Comparison of ENCODE assay signal across 9 cellular contexts in genomic region chr1:226135059-226135651, GRCh38. TPM values are rescaled to one million over a fixed set of nuclear protein-coding genes. Genes with fewer than 3 reads are reported as not detected.
DNase-seq lines count a peak whose midpoint lies in the region; ATAC-seq, FAIRE-seq and TF ChIP-seq lines count a peak whose summit lies in the region.
"Had no signal": no experiment of that assay in that cellular context is flagged by ENCODE, and none has a peak within 500 bp of the region (broad histone marks: within the 10 kb centered on the region; RNA-seq: fewer than 3 reads in every experiment).

No MANE protein-coding gene starts in this region.

- H3K36me3 ChIP-seq in astrocyte (ENCODE audit: insufficient read depth, low read length) (no peaks in the 10 kb centered on the region), upper lobe of left lung (no peaks in the 10 kb centered on the region), tibial artery (no peaks in the 10 kb centered on the region)

- no peaks in the 10 kb centered on the region for H3K9me3 Mint-ChIP-seq in activated CD4-positive, alpha-beta T cell treated with anti-CD3 and anti-CD28 coated beads, Interleukin-2, amount 10 ng/mL, durations not matched to agents 7 days and 5 days
- no peaks in the 10 kb centered on the region for H3K9me3 Mint-ChIP-seq in astrocyte (ENCODE audit: unreplicated experiment)
- H3K9me3 Mint-ChIP-seq: naive thymus-derived CD4-positive, alpha-beta T cell had no signal

- no peak for TF ChIP-seq EP300 in upper lobe of left lung (IDR thresholded peaks at IDR 0.05)

- no peak overlapping the region for H3K9ac ChIP-seq in astrocyte (ENCODE audit: low read length)

- no peaks in the 10 kb centered on the region for H3K4me1 ChIP-seq in astrocyte (ENCODE audit: insufficient read depth, low read length)
- H3K4me1 ChIP-seq in upper lobe of left lung = peaks cover 6 to 33% (median 18%) of the 10 kb centered on the region in 4 donors
- H3K4me1 ChIP-seq in tibial artery = peaks cover 0 to 20% (median 9%) of the 10 kb centered on the region in 4 donors

- no peak overlapping the region for H2AFZ ChIP-seq in astrocyte (ENCODE audit: low read depth, low read length)

- DNase-seq in activated CD4-positive, alpha-beta T cell treated with anti-CD3 and anti-CD28 coated beads, Interleukin-2, amount 10 ng/mL, durations not matched to agents 7 days and 5 days = no peak
- DNase-seq in activated CD4-positive, alpha-beta T cell treated with anti-CD3 and anti-CD28 coated beads for 48 hours = no peak
- DNase-seq in astrocyte (ENCODE audit: low read depth) = peak; percentile 24
- peak; percentile 76 to 82 for DNase-seq in left colon
- DNase-seq in upper lobe of left lung = peak; percentile 79 to 92
- DNase-seq in posterior vena cava (ENCODE audit: low spot score) = no peak
- no peak for DNase-seq in tibial artery
- DNase-seq: naive thymus-derived CD4-positive, alpha-beta T cell had no signal

- TF ChIP-seq CTCF in astrocyte (IDR thresholded peaks at IDR 0.05; ENCODE audit: insufficient read depth, low read depth, low read length) (no peak), upper lobe of left lung (IDR thresholded peaks at IDR 0.05) (peak in 1 of 6 experiments; percentile 50), tibial artery (IDR thresholded peaks at IDR 0.05) (no peak)

- H3K27me3 ChIP-seq in astrocyte (ENCODE audit: insufficient read depth, low read length) (no peaks in the 10 kb centered on the region), upper lobe of left lung (no peaks in the 10 kb centered on the region), tibial artery (peaks cover 0 to 7% of the 10 kb centered on the region in 2 donors)

- H3K27me3 Mint-ChIP-seq in activated CD4-positive, alpha-beta T cell treated with anti-CD3 and anti-CD28 coated beads, Interleukin-2, amount 10 ng/mL, durations not matched to agents 7 days and 5 days = no peaks in the 10 kb centered on the region
- peaks cover 10% of the 10 kb centered on the region for H3K27me3 Mint-ChIP-seq in astrocyte (ENCODE audit: low read depth, unreplicated experiment)
- H3K27me3 Mint-ChIP-seq: naive thymus-derived CD4-positive, alpha-beta T cell had no signal

- no peaks in the 10 kb centered on the region for H3K79me2 ChIP-seq in astrocyte (ENCODE audit: insufficient read depth, low read length)

- peaks cover 6% of the 10 kb centered on the region for H4K20me1 ChIP-seq in astrocyte (ENCODE audit: insufficient read depth, low read length)

- TF ChIP-seq POLR2A in upper lobe of left lung (IDR thresholded peaks at IDR 0.05) = no peak

- H3K4me2 ChIP-seq in astrocyte (ENCODE audit: low read length) = no peak overlapping the region

- no peaks in the 10 kb centered on the region for H3K9me3 ChIP-seq in astrocyte (ENCODE audit: insufficient read depth, low read depth, low read length)
- no peaks in the 10 kb centered on the region for H3K9me3 ChIP-seq in upper lobe of left lung
- H3K9me3 ChIP-seq in tibial artery = no peaks in the 10 kb centered on the region

- H3K27ac Mint-ChIP-seq in activated CD4-positive, alpha-beta T cell treated with anti-CD3 and anti-CD28 coated beads, Interleukin-2, amount 10 ng/mL, durations not matched to agents 7 days and 5 days = peak overlapping the region; percentile 15
- H3K27ac Mint-ChIP-seq in astrocyte (ENCODE audit: unreplicated experiment) = peak overlapping the region; percentile 48

- FAIRE-seq in astrocyte (lab: Jason Lieb, UNC) = no peak

- no peak overlapping the region for H3K4me3 ChIP-seq in astrocyte (ENCODE audit: insufficient read depth, low read depth, low read length)
- H3K4me3 ChIP-seq in upper lobe of left lung = no peak overlapping the region
- peak overlapping the region in 1 of 2 donors; percentile 13 for H3K4me3 ChIP-seq in tibial artery

- intact Hi-C loops in left colon (cut with DNase I, micrococcal nuclease) = no loop called here
- intact Hi-C loops in posterior vena cava (cut with DNase I) = loop anchor here in 1 of 2 donors (10.0 kb wide), 1 partner anchor 430 kb away; no protein-coding TSS in a partner anchor
- intact Hi-C loops in tibial artery (cut with DNase I; ENCODE audit: low total_unique reads) = no loop called here

- no peak overlapping the region for H3K27ac ChIP-seq in astrocyte (ENCODE audit: low read depth, low read length)
- H3K27ac ChIP-seq in upper lobe of left lung = peak overlapping the region; percentile 36 to 51 (median 36)
- no peak overlapping the region for H3K27ac ChIP-seq in tibial artery

- H3K4me3 Mint-ChIP-seq in activated CD4-positive, alpha-beta T cell treated with anti-CD3 and anti-CD28 coated beads, Interleukin-2, amount 10 ng/mL, durations not matched to agents 7 days and 5 days = no peak overlapping the region
- H3K4me3 Mint-ChIP-seq in astrocyte (ENCODE audit: unreplicated experiment) = no peak overlapping the region
- H3K4me3 Mint-ChIP-seq: naive thymus-derived CD4-positive, alpha-beta T cell had no signal

- no peaks in the 10 kb centered on the region for H3K36me3 Mint-ChIP-seq in activated CD4-positive, alpha-beta T cell treated with anti-CD3 and anti-CD28 coated beads, Interleukin-2, amount 10 ng/mL, durations not matched to agents 7 days and 5 days (ENCODE audit: low read depth)
- no peaks in the 10 kb centered on the region for H3K36me3 Mint-ChIP-seq in astrocyte (ENCODE audit: low read depth, unreplicated experiment)

- CTCF ChIA-PET in activated CD4-positive, alpha-beta T cell treated with anti-CD3 and anti-CD28 coated beads, Interleukin-2, amount 10 ng/mL, durations not matched to agents 7 days and 5 days (lab: Charles Lee) = interaction anchor here (1.2 to 1.4 kb wide), 2 partner anchors 62 to 166 kb away, joined by 3 read pairs; no protein-coding TSS in a partner anchor

- H3K4me1 Mint-ChIP-seq in activated CD4-positive, alpha-beta T cell treated with anti-CD3 and anti-CD28 coated beads, Interleukin-2, amount 10 ng/mL, durations not matched to agents 7 days and 5 days = no peaks in the 10 kb centered on the region
- no peaks in the 10 kb centered on the region for H3K4me1 Mint-ChIP-seq in astrocyte (ENCODE audit: low read depth, unreplicated experiment)

- WGBS in upper lobe of left lung, 2 donors = 26 to 48% methylated on average over 14 to 21 of the region's 21 CpGs

- peak; percentile 90 for ATAC-seq in left colon
- peak; percentile 54 to 81 for ATAC-seq in upper lobe of left lung (ENCODE audit: low FRiP score in 2 of 2)
- ATAC-seq in GM18519 (IDR thresholded peaks at IDR 0.05; ENCODE audit: low FRiP score, unreplicated experiment) = no peak
- ATAC-seq: naive thymus-derived CD4-positive, alpha-beta T cell had no signal

- POLR2A ChIA-PET in activated CD4-positive, alpha-beta T cell treated with anti-CD3 and anti-CD28 coated beads, Interleukin-2, amount 10 ng/mL, durations not matched to agents 7 days and 5 days (lab: Charles Lee) = no interaction called here

RNA-seq across cellular contexts. Expression of gene ACBD3, which starts 51.4 kb away (rescaled TPM):
- total RNA-seq in activated CD4-positive, alpha-beta T cell treated with anti-CD3 and anti-CD28 coated beads, Interleukin-2, amount 10 ng/mL, durations not matched to agents 7 days and 5 days = 10 to 100 TPM; 19.0 to 19.8 TPM
- 66.7 and 69.4 TPM in 2 replicates for total RNA-seq in astrocyte
- total RNA-seq in left colon = 10 to 100 TPM; 45.8 to 56.0 TPM
- total RNA-seq in upper lobe of left lung = 10 to 100 TPM; 39.8 to 71.4 (median 40.8) TPM
- 10 to 100 TPM; 44.0 to 48.2 TPM for total RNA-seq in posterior vena cava

Comparison
In these comparisons a context has a peak if more than half of its experiments do, and no peak if none do; other contexts are left out.
1. DNase-seq: peak in astrocyte (single experiment), left colon (2 of 2) and upper lobe of left lung (2 of 2); none in activated CD4-positive, alpha-beta T cell treated with anti-CD3 and anti-CD28 coated beads, Interleukin-2, amount 10 ng/mL, durations not matched to agents 7 days and 5 days (single experiment), activated CD4-positive, alpha-beta T cell treated with anti-CD3 and anti-CD28 coated beads for 48 hours (single experiment), posterior vena cava (single experiment) and tibial artery (0 of 2).
2. H3K27ac ChIP-seq: peak in upper lobe of left lung (4 of 4); none in astrocyte (single experiment) and tibial artery (0 of 2).